In the genomic region with DNA sequence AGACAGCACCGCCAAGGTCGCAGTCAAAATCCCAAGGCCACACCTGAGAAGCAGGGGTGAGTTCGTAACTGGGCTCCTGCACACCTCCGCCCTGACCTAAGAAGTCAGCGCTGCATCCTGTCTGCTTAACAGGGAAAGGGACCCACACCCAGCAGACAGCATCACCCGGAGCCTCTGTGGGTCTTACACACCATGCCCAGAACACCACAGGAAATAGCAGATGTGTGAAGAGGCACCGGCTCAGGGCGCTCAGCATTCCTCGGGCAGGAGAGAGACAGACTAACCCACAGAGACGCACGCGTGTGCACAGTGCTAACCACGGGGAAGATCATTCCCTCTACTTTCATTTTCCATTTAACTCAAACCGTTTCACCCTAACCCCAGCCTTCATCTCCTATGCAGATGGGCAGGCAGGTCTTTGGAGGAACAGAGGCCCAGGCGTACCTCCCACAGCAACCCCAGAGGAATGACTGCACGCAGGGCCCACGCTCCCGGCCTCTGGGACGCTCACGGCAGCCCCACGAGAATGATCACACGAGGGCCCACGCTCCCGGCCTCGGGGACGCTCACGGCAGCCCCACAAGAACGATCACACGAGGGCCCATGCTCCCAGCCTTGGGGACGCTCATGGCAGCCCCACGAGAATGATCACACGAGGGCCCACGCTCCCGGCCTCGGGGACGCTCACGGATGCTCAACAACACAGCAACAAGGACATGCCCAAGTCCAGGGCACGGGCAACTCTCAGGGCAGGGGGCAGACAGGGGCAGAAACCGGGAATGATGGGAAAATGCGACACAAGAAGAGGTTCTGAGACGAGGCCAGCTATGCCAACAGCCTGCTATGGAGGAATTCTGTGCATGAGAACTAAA, we compare ENCODE assay signal across 11 cellular contexts. TPM values are rescaled to one million over a fixed set of nuclear protein-coding genes. Genes with fewer than 3 reads are reported as not detected.
DNase-seq lines count a peak whose midpoint lies in the region; ATAC-seq, FAIRE-seq and TF ChIP-seq lines count a peak whose summit lies in the region.
"Had no signal": no experiment of that assay in that cellular context is flagged by ENCODE, and none has a peak within 500 bp of the region (broad histone marks: within the 10 kb centered on the region; RNA-seq: fewer than 3 reads in every experiment).

No MANE protein-coding gene starts in this region.

- no TSS peak for BruUV-seq in MCF 10A (replicated peaks; lab: Mats Ljungman, UMichigan)

- peaks cover 30% of the 10 kb centered on the region for H3K36me3 Mint-ChIP-seq in T-cell
- H3K36me3 Mint-ChIP-seq in MCF 10A (ENCODE audit: insufficient read depth, unreplicated experiment), result peaks cover 51% of the 10 kb centered on the region

- no peaks in the 10 kb centered on the region for H3K9me3 ChIP-seq in kidney (ENCODE audit: control insufficient read depth in 1 of 2, low read length in 2 of 2)

- H3K27me3 Mint-ChIP-seq in T-cell, result no peaks in the 10 kb centered on the region
- no peaks in the 10 kb centered on the region for H3K27me3 Mint-ChIP-seq in MCF 10A (ENCODE audit: insufficient read depth, unreplicated experiment)

- H3K27ac Mint-ChIP-seq in T-cell, result peak overlapping the region; percentile 74 to 84
- H3K27ac Mint-ChIP-seq in MCF 10A (ENCODE audit: low read depth, unreplicated experiment), result no peak overlapping the region

- ATAC-seq in T-cell (replicated peaks in 1 of 4), result peak; percentile 81 to 93 (median 90)
- ATAC-seq in HG03025 (IDR thresholded peaks at IDR 0.05; ENCODE audit: low FRiP score, unreplicated experiment), result no peak
- ATAC-seq: K562 had no signal

- H3K9me3 Mint-ChIP-seq in T-cell, result no peaks in the 10 kb centered on the region
- peaks cover 7% of the 10 kb centered on the region for H3K9me3 Mint-ChIP-seq in MCF 10A (ENCODE audit: unreplicated experiment)

- peaks cover 23 to 48% of the 10 kb centered on the region in 2 donors for H3K36me3 ChIP-seq in kidney (ENCODE audit: control insufficient read depth in 1 of 2, insufficient read depth in 2 of 2, low read length in 2 of 2)

- H3K4me3 ChIP-seq in kidney (ENCODE audit: low read length in 2 of 2), result no peak overlapping the region
- H3K4me3 ChIP-seq: K562 had no signal

- no peak overlapping the region for H3K9ac ChIP-seq in kidney (ENCODE audit: low read length in 2 of 2)

- CTCF ChIA-PET in T-cell (lab: Charles Lee), result no interaction called here
- CTCF ChIA-PET in MCF 10A (lab: Yijun Ruan, JAX), result no interaction called here

- intact Hi-C loops in kidney (cut with DNase I), result no loop called here
- intact Hi-C loops in MCF 10A (cut with micrococcal nuclease), result no loop called here

- TF ChIP-seq CTCF in kidney (IDR thresholded peaks at IDR 0.05; ENCODE audit: borderline replicate concordance, extremely low read depth, insufficient read depth) (no peak), MCF 10A (IDR thresholded peaks at IDR 0.05; ENCODE audit: unreplicated experiment) (no peak)

- H3K4me1 Mint-ChIP-seq in T-cell, result peaks cover 15 to 22% (median 20%) of the 10 kb centered on the region in 3 donors
- no peaks in the 10 kb centered on the region for H3K4me1 Mint-ChIP-seq in MCF 10A (ENCODE audit: insufficient read depth, unreplicated experiment)

- peak; percentile 16 to 71 (median 50) for DNase-seq in T-cell
- DNase-seq in activated T-helper 1 cell treated with Interleukin-2 at 50 U/mL for 16 hours (ENCODE audit: low read depth), result peak; percentile 35
- peak; percentile 53 for DNase-seq in kidney
- peak; percentile 28 to 45 for DNase-seq in stimulated activated CD8-positive, alpha-beta memory T cell treated with anti-CD3 and anti-CD28 coated beads, Interleukin-7, amount 100 ng/mL, for 4 hours (ENCODE audit: low read depth in 2 of 2)
- DNase-seq in NOMO-1 treated with dmso at 0.1 percent for 144 hours (lab: John Stamatoyannopoulos, UW; ENCODE audit: unreplicated experiment), result no peak
- DNase-seq in SW 1271 (lab: John Stamatoyannopoulos, UW), result no peak
- no peak for DNase-seq in MCF 10A (ENCODE audit: unreplicated experiment)
- DNase-seq: mesendoderm, NCI-H82 had no signal

- H3K4me3 Mint-ChIP-seq in T-cell (peak overlapping the region; percentile 5 to 52 (median 32)), MCF 10A (ENCODE audit: unreplicated experiment) (no peak overlapping the region)

- POLR2A ChIA-PET in T-cell (lab: Charles Lee), result interaction anchor here in 1 of 2 donors (0.5 kb wide), 1 partner anchor 70 kb away, joined by 3 read pairs; no protein-coding TSS in a partner anchor
- POLR2A ChIA-PET in MCF 10A (lab: Yijun Ruan, JAX), result no interaction called here

- no peak overlapping the region for H3K27ac ChIP-seq in kidney (ENCODE audit: low read depth in 2 of 2, low read length in 2 of 2)

- no peak for FAIRE-seq in kidney (lab: Jason Lieb, UNC)
- FAIRE-seq: K562 had no signal

- H3K4me1 ChIP-seq in kidney (ENCODE audit: control insufficient read depth in 1 of 2, insufficient read depth in 1 of 2, low read depth in 1 of 2, low read length in 2 of 2), result peaks cover 0 to 3% of the 10 kb centered on the region in 2 donors

RNA-seq across cellular contexts. Expression of gene POFUT2, which starts 20.9 kb away (rescaled TPM):
- total RNA-seq in T-cell (10 to 100 TPM; 43.0 to 51.3 (median 44.6) TPM), kidney (30.2 TPM), MCF 10A (2022) (25.2 and 31.3 TPM in 2 replicates)
- 18.3 TPM for polyA plus RNA-seq in kidney (ENCODE audit: insufficient read depth, low read depth, low replicate concordance)

Comparison
In these comparisons a context has a peak if more than half of its experiments do, and no peak if none do; other contexts are left out.
1. DNase-seq: peak in T-cell (34 of 34), activated T-helper 1 cell treated with Interleukin-2 at 50 U/mL for 16 hours (single experiment), kidney (single experiment) and stimulated activated CD8-positive, alpha-beta memory T cell treated with anti-CD3 and anti-CD28 coated beads, Interleukin-7, amount 100 ng/mL, for 4 hours (2 of 2); none in NOMO-1 treated with dmso at 0.1 percent for 144 hours (single experiment), SW 1271 (0 of 2) and MCF 10A (single experiment).